Comparison of ENCODE assay signal across 12 cellular contexts in genomic region chr3:10553586-10554235, GRCh38. TPM values are rescaled to one million over a fixed set of nuclear protein-coding genes. Genes with fewer than 3 reads are reported as not detected.
A peak's percentile ranks its signal among the peaks of the same experiment; 100 is the strongest.
DNase-seq lines count a peak whose midpoint lies in the region; ATAC-seq and TF ChIP-seq lines count a peak whose summit lies in the region.
"Had no signal": no experiment of that assay in that cellular context is flagged by ENCODE, and none has a peak within 500 bp of the region (broad histone marks: within the 10 kb centered on the region; RNA-seq: fewer than 3 reads in every experiment).

No MANE protein-coding gene starts in this region.

- H3K36me3 ChIP-seq in skeletal muscle tissue (ENCODE audit: control insufficient read depth in 3 of 3, insufficient read depth in 3 of 3, low read length in 3 of 3) (no peaks in the 10 kb centered on the region), PC-9 (ENCODE audit: low read depth) (no peaks in the 10 kb centered on the region), PC-3 (ENCODE audit: low read depth, low read length) (no peaks in the 10 kb centered on the region)

- peak overlapping the region; percentile 30 for H3K27ac ChIP-seq in skeletal muscle tissue (ENCODE audit: low read depth, low read length)
- no peak overlapping the region for H3K27ac ChIP-seq in PC-9
- no peak overlapping the region for H3K27ac ChIP-seq in PC-3 (ENCODE audit: low read length)

- H3K9me2 ChIP-seq in PC-9 (ENCODE audit: insufficient read depth) (no peaks in the 10 kb centered on the region), PC-3 (replicated peaks; ENCODE audit: low read length) (no peaks in the 10 kb centered on the region)

- no peaks in the 10 kb centered on the region for H3K36me3 Mint-ChIP-seq in activated CD4-positive, alpha-beta memory T cell treated with anti-CD3 and anti-CD28 coated beads, Interleukin-2, amount 10 ng/mL, durations not matched to agents 7 days and 5 days (ENCODE audit: low read depth)
- no peaks in the 10 kb centered on the region for H3K36me3 Mint-ChIP-seq in activated CD4-positive, alpha-beta memory T cell treated with anti-CD3 and anti-CD28 coated beads for 36 hours
- H3K36me3 Mint-ChIP-seq: T-cell had no signal

- intact Hi-C loops in activated CD4-positive, alpha-beta memory T cell treated with anti-CD3 and anti-CD28 coated beads for 36 hours (cut with micrococcal nuclease): loop anchor here (2.0 to 10.0 kb wide), 3 partner anchors 49 to 189 kb away; no protein-coding TSS in a partner anchor
- intact Hi-C loops in PC-9 (cut with micrococcal nuclease; ENCODE audit: unreplicated experiment) (no loop called here), PC-3 (cut with micrococcal nuclease) (no loop called here)

- ATAC-seq in PC-3: no peak
- ATAC-seq: T-cell had no signal

- H3K4me3 Mint-ChIP-seq in activated CD4-positive, alpha-beta memory T cell treated with anti-CD3 and anti-CD28 coated beads, Interleukin-2, amount 10 ng/mL, durations not matched to agents 7 days and 5 days: no peak overlapping the region
- no peak overlapping the region for H3K4me3 Mint-ChIP-seq in activated CD4-positive, alpha-beta memory T cell treated with anti-CD3 and anti-CD28 coated beads for 36 hours
- H3K4me3 Mint-ChIP-seq: T-cell had no signal

- no peaks in the 10 kb centered on the region for H3K9me3 Mint-ChIP-seq in activated CD4-positive, alpha-beta memory T cell treated with anti-CD3 and anti-CD28 coated beads, Interleukin-2, amount 10 ng/mL, durations not matched to agents 7 days and 5 days
- no peaks in the 10 kb centered on the region for H3K9me3 Mint-ChIP-seq in activated CD4-positive, alpha-beta memory T cell treated with anti-CD3 and anti-CD28 coated beads for 36 hours
- H3K9me3 Mint-ChIP-seq: T-cell had no signal

- peaks cover 7% of the 10 kb centered on the region for H3K27me3 Mint-ChIP-seq in activated CD4-positive, alpha-beta memory T cell treated with anti-CD3 and anti-CD28 coated beads, Interleukin-2, amount 10 ng/mL, durations not matched to agents 7 days and 5 days
- peaks cover 2% of the 10 kb centered on the region for H3K27me3 Mint-ChIP-seq in activated CD4-positive, alpha-beta memory T cell treated with anti-CD3 and anti-CD28 coated beads for 36 hours
- H3K27me3 Mint-ChIP-seq: T-cell had no signal

- DNase-seq in activated CD4-positive, alpha-beta memory T cell treated with anti-CD3 and anti-CD28 coated beads, Interleukin-2, amount 10 ng/mL, durations not matched to agents 7 days and 5 days: peak; percentile 9
- DNase-seq in activated CD4-positive, alpha-beta memory T cell treated with anti-CD3 and anti-CD28 coated beads for 36 hours: no peak
- DNase-seq in UCSD-AML1 (lab: John Stamatoyannopoulos, UW; ENCODE audit: unreplicated experiment) (peak; percentile 20), iPS DF 4.7 (ENCODE audit: extremely low read depth, low spot score) (peak; percentile 9), PC-9 (no peak), NCI-H226 (no peak), PC-3 (no peak)
- DNase-seq: activated T-cell treated with anti-CD3 and anti-CD28 coated beads for 4 hours, NCI-H446 had no signal

- peaks cover 55 to 81% (median 72%) of the 10 kb centered on the region in 3 donors for H3K4me1 ChIP-seq in skeletal muscle tissue (ENCODE audit: control insufficient read depth in 3 of 3, insufficient read depth in 3 of 3, low read length in 3 of 3)
- H3K4me1 ChIP-seq in PC-9 (replicated peaks; ENCODE audit: insufficient read depth): no peaks in the 10 kb centered on the region
- H3K4me1 ChIP-seq in PC-3 (ENCODE audit: insufficient read depth, low read length): peaks cover 19% of the 10 kb centered on the region

- H3F3A ChIP-seq in PC-9 (ENCODE audit: insufficient read depth, low read depth) (no peaks in the 10 kb centered on the region), PC-3 (ENCODE audit: low read length, unreplicated experiment) (no peaks in the 10 kb centered on the region)

- H3K9me3 ChIP-seq in skeletal muscle tissue (ENCODE audit: control insufficient read depth in 3 of 3, low read length in 3 of 3) (no peaks in the 10 kb centered on the region), PC-9 (ENCODE audit: insufficient read depth, low read depth) (no peaks in the 10 kb centered on the region), PC-3 (ENCODE audit: low read length) (no peaks in the 10 kb centered on the region)

- POLR2A ChIA-PET in activated CD4-positive, alpha-beta memory T cell treated with anti-CD3 and anti-CD28 coated beads, Interleukin-2, amount 10 ng/mL, durations not matched to agents 7 days and 5 days (lab: Charles Lee): no interaction called here
- POLR2A ChIA-PET in activated CD4-positive, alpha-beta memory T cell treated with anti-CD3 and anti-CD28 coated beads for 36 hours (lab: Charles Lee): no interaction called here
- POLR2A ChIA-PET in PC-9 (lab: Charles Lee; ENCODE audit: unreplicated experiment): no interaction called here
- POLR2A ChIA-PET in PC-3 (lab: Charles Lee; ENCODE audit: unreplicated experiment): no interaction called here

- H3K4me2 ChIP-seq in PC-9 (no peak overlapping the region), PC-3 (ENCODE audit: low read length) (no peak overlapping the region)

- no peak overlapping the region for H3K4me3 ChIP-seq in skeletal muscle tissue (ENCODE audit: low read length in 3 of 3)
- H3K4me3 ChIP-seq in PC-9: no peak overlapping the region
- H3K4me3 ChIP-seq in PC-3 (ENCODE audit: low read length): no peak overlapping the region
- H3K4me3 ChIP-seq: lung had no signal

- CTCF ChIA-PET in activated CD4-positive, alpha-beta memory T cell treated with anti-CD3 and anti-CD28 coated beads, Interleukin-2, amount 10 ng/mL, durations not matched to agents 7 days and 5 days (lab: Charles Lee): interaction anchor here (0.6 to 2.3 kb wide), 3 partner anchors 50 to 1351 kb away, joined by 3 to 6 read pairs (median 3); no protein-coding TSS in a partner anchor
- CTCF ChIA-PET in activated CD4-positive, alpha-beta memory T cell treated with anti-CD3 and anti-CD28 coated beads for 36 hours (lab: Charles Lee): interaction anchor here (5.0 kb wide), 1 partner anchor 186 kb away, joined by 20 read pairs; no protein-coding TSS in a partner anchor
- CTCF ChIA-PET in PC-9 (lab: Charles Lee): interaction anchor here (0.6 kb wide), 1 partner anchor 509 kb away, joined by 12 read pairs; no protein-coding TSS in a partner anchor
- CTCF ChIA-PET in PC-3 (lab: Charles Lee): interaction anchor here (0.7 kb wide), 1 partner anchor 536 kb away, joined by 3 read pairs; no protein-coding TSS in a partner anchor

- TF ChIP-seq CTCF in PC-9 (conservative IDR thresholded peaks at IDR 0.05) (no peak), PC-3 (conservative IDR thresholded peaks at IDR 0.05; ENCODE audit: low read depth, low read length) (no peak)

- peaks cover 0 to 5% (median 0%) of the 10 kb centered on the region in 3 donors for H3K27me3 ChIP-seq in skeletal muscle tissue (ENCODE audit: control insufficient read depth in 3 of 3, insufficient read depth in 3 of 3, low read length in 3 of 3)
- H3K27me3 ChIP-seq in PC-9 (ENCODE audit: insufficient read depth, low read depth): peaks cover 92% of the 10 kb centered on the region
- H3K27me3 ChIP-seq in PC-3 (ENCODE audit: low read length): peaks cover 3% of the 10 kb centered on the region; the same call in 1 of the 2 replicates

- H3K79me2 ChIP-seq in PC-9 (ENCODE audit: low read depth): no peaks in the 10 kb centered on the region
- H3K79me2 ChIP-seq in PC-3 (ENCODE audit: low read length): no peaks in the 10 kb centered on the region

- no TSS peak for BruUV-seq in PC-9 (replicated peaks; lab: Mats Ljungman, UMichigan)
- no TSS peak for BruUV-seq in PC-3 (replicated peaks; lab: Mats Ljungman, UMichigan)

- peaks cover 45% of the 10 kb centered on the region for H3K4me1 Mint-ChIP-seq in activated CD4-positive, alpha-beta memory T cell treated with anti-CD3 and anti-CD28 coated beads, Interleukin-2, amount 10 ng/mL, durations not matched to agents 7 days and 5 days
- H3K4me1 Mint-ChIP-seq in activated CD4-positive, alpha-beta memory T cell treated with anti-CD3 and anti-CD28 coated beads for 36 hours (ENCODE audit: low read depth): peaks cover 18% of the 10 kb centered on the region

- no peak overlapping the region for H2AFZ ChIP-seq in PC-9
- no peak overlapping the region for H2AFZ ChIP-seq in PC-3 (ENCODE audit: low read length)

- H3K27ac Mint-ChIP-seq in activated CD4-positive, alpha-beta memory T cell treated with anti-CD3 and anti-CD28 coated beads, Interleukin-2, amount 10 ng/mL, durations not matched to agents 7 days and 5 days: no peak overlapping the region
- H3K27ac Mint-ChIP-seq in activated CD4-positive, alpha-beta memory T cell treated with anti-CD3 and anti-CD28 coated beads for 36 hours: no peak overlapping the region

- H4K20me1 ChIP-seq in PC-9 (ENCODE audit: insufficient read depth): no peaks in the 10 kb centered on the region
- no peaks in the 10 kb centered on the region for H4K20me1 ChIP-seq in PC-3 (ENCODE audit: low read length)

- H3K9ac ChIP-seq in skeletal muscle tissue (ENCODE audit: low read depth in 1 of 3, low read length in 3 of 3) (no peak overlapping the region), PC-3 (ENCODE audit: low read length) (no peak overlapping the region)

RNA-seq across cellular contexts. Expression of gene ATP2B2, which starts 48.3 kb away (rescaled TPM):
- total RNA-seq in activated CD4-positive, alpha-beta memory T cell treated with anti-CD3 and anti-CD28 coated beads, Interleukin-2, amount 10 ng/mL, durations not matched to agents 7 days and 5 days: not detected
- total RNA-seq in activated CD4-positive, alpha-beta memory T cell treated with anti-CD3 and anti-CD28 coated beads for 36 hours: under 1 TPM in 1 of 2 experiments, not detected in 1; 0.05 TPM
- total RNA-seq in skeletal muscle tissue (3.7 TPM), PC-9 (2021) (not detected in 2 replicates), PC-3 (2014; rRNA removed) (not detected in 2 replicates)
- total RNA-seq: T-cell had no signal

Comparison
In these comparisons a context has a peak if more than half of its experiments do, and no peak if none do; other contexts are left out.
1. DNase-seq: peak in activated CD4-positive, alpha-beta memory T cell treated with anti-CD3 and anti-CD28 coated beads, Interleukin-2, amount 10 ng/mL, durations not matched to agents 7 days and 5 days (single experiment), UCSD-AML1 (single experiment) and iPS DF 4.7 (single experiment); none in activated CD4-positive, alpha-beta memory T cell treated with anti-CD3 and anti-CD28 coated beads for 36 hours (single experiment), PC-9 (0 of 2), NCI-H226 (single experiment) and PC-3 (single experiment).